In genomic region chr3:8607285-8608040, GRCh38 we compare ENCODE assay signal across 8 cellular contexts. TPM values are rescaled to one million over a fixed set of nuclear protein-coding genes. Genes with fewer than 3 reads are reported as not detected.
DNase-seq lines count a peak whose midpoint lies in the region; ATAC-seq and TF ChIP-seq lines count a peak whose summit lies in the region.

No MANE protein-coding gene starts in this region.

- ATAC-seq in GM23338: peak; percentile 82

- no peak overlapping the region for H3K4me3 Mint-ChIP-seq in GM23338
- H3K4me3 Mint-ChIP-seq in progenitor cell of endocrine pancreas (ENCODE audit: low read depth): no peak overlapping the region
- H3K4me3 Mint-ChIP-seq in activated T-helper 2 cell treated with anti-CD3 and anti-CD28 coated beads, Interferon-gamma antibody, Interleukin-2, Interleukin-4, amounts not matched to agents 10 μg/mL and 5 μg/mL and 100 μg/mL, durations not matched to agents 14 hours and 24 hours and 36 hours (ENCODE audit: low read depth): no peak overlapping the region

- H3K36me3 Mint-ChIP-seq in GM23338 (ENCODE audit: low read depth) (peaks cover 11% of the 10 kb centered on the region; the same call in 2 of the 3 replicates), progenitor cell of endocrine pancreas (ENCODE audit: insufficient read depth) (peaks cover 3% of the 10 kb centered on the region)
- H3K36me3 Mint-ChIP-seq in activated T-helper 2 cell treated with anti-CD3 and anti-CD28 coated beads, Interferon-gamma antibody, Interleukin-2, Interleukin-4, amounts not matched to agents 10 μg/mL and 5 μg/mL and 100 μg/mL, durations not matched to agents 14 hours and 24 hours and 36 hours (ENCODE audit: low read depth): no peaks in the 10 kb centered on the region

- no peaks in the 10 kb centered on the region for H3K9me2 ChIP-seq in GM23338 (ENCODE audit: insufficient read depth)

- H3K27ac Mint-ChIP-seq in GM23338: no peak overlapping the region
- no peak overlapping the region for H3K27ac Mint-ChIP-seq in progenitor cell of endocrine pancreas
- H3K27ac Mint-ChIP-seq in activated T-helper 2 cell treated with anti-CD3 and anti-CD28 coated beads, Interferon-gamma antibody, Interleukin-2, Interleukin-4, amounts not matched to agents 10 μg/mL and 5 μg/mL and 100 μg/mL, durations not matched to agents 14 hours and 24 hours and 36 hours: no peak overlapping the region

- H3K9me3 Mint-ChIP-seq in GM23338: peaks cover 6% of the 10 kb centered on the region; the same call in 1 of the 3 replicates
- peaks cover 13% of the 10 kb centered on the region for H3K9me3 Mint-ChIP-seq in progenitor cell of endocrine pancreas (ENCODE audit: low read depth)
- H3K9me3 Mint-ChIP-seq in activated T-helper 2 cell treated with anti-CD3 and anti-CD28 coated beads, Interferon-gamma antibody, Interleukin-2, Interleukin-4, amounts not matched to agents 10 μg/mL and 5 μg/mL and 100 μg/mL, durations not matched to agents 14 hours and 24 hours and 36 hours: no peaks in the 10 kb centered on the region

- H3K27me3 ChIP-seq in GM23338 (ENCODE audit: insufficient read depth): no peaks in the 10 kb centered on the region

- TF ChIP-seq CTCF in AG09309 (IDR thresholded peaks at IDR 0.05; ENCODE audit: control insufficient read depth, insufficient read depth, low read depth, low read length, missing control alignments) (peak; percentile 92), GM23338 (conservative IDR thresholded peaks at IDR 0.05; ENCODE audit: low read depth in 2 of 2) (peak; percentile 55 to 79), progenitor cell of endocrine pancreas (IDR thresholded peaks at IDR 0.05; ENCODE audit: unreplicated experiment) (peak; percentile 69), GM20000 (IDR thresholded peaks at IDR 0.05; ENCODE audit: extremely low read depth, missing control alignments) (no peak)

- DNase-seq in AG09309 (ENCODE audit: low read depth) (peak; percentile 59), GM23338 (ENCODE audit: low spot score) (peak; percentile 51), UCSD-AML1 (lab: John Stamatoyannopoulos, UW; ENCODE audit: unreplicated experiment) (peak; percentile 64), head of caudate nucleus (peak in 35 of 42 donors; percentile 17 to 70 (median 42)), progenitor cell of endocrine pancreas (ENCODE audit: low spot score, unreplicated experiment) (peak; percentile 31), GM20000 (ENCODE audit: low spot score) (no peak)
- no peak for DNase-seq in activated CD4-positive, alpha-beta T cell treated with anti-CD3 and anti-CD28 coated beads, Interleukin-2, amount 50 U/mL, for 1 hour
- DNase-seq in activated T-helper 2 cell treated with anti-CD3 and anti-CD28 coated beads, Interferon-gamma antibody, Interleukin-2, Interleukin-4, amounts not matched to agents 10 μg/mL and 5 μg/mL and 100 μg/mL, durations not matched to agents 14 hours and 24 hours and 36 hours (ENCODE audit: low spot score): no peak

- H3K36me3 ChIP-seq in GM23338 (ENCODE audit: insufficient read depth): no peaks in the 10 kb centered on the region

- H3F3A ChIP-seq in GM23338 (replicated peaks; ENCODE audit: low read depth): no peaks in the 10 kb centered on the region

- no peaks in the 10 kb centered on the region for H3K79me2 ChIP-seq in GM23338 (replicated peaks; ENCODE audit: insufficient read depth)

- intact Hi-C loops in head of caudate nucleus (cut with DNase I): no loop called here
- intact Hi-C loops in activated T-helper 2 cell treated with anti-CD3 and anti-CD28 coated beads, Interferon-gamma antibody, Interleukin-2, Interleukin-4, amounts not matched to agents 10 μg/mL and 5 μg/mL and 100 μg/mL, durations not matched to agents 14 hours and 24 hours and 36 hours (cut with micrococcal nuclease): no loop called here

- no peak overlapping the region for H3K4me2 ChIP-seq in GM23338

- no peak overlapping the region for H3K27ac ChIP-seq in GM23338 (ENCODE audit: low read depth)

- H3K27me3 Mint-ChIP-seq in GM23338 (ENCODE audit: insufficient read depth, low read depth, poor library complexity) (peaks cover 2% of the 10 kb centered on the region), progenitor cell of endocrine pancreas (peaks cover 4% of the 10 kb centered on the region)
- H3K27me3 Mint-ChIP-seq in activated T-helper 2 cell treated with anti-CD3 and anti-CD28 coated beads, Interferon-gamma antibody, Interleukin-2, Interleukin-4, amounts not matched to agents 10 μg/mL and 5 μg/mL and 100 μg/mL, durations not matched to agents 14 hours and 24 hours and 36 hours (ENCODE audit: low read depth): no peaks in the 10 kb centered on the region

- peaks cover 8% of the 10 kb centered on the region; the same call in 1 of the 2 replicates for H3K4me1 ChIP-seq in GM23338 (ENCODE audit: insufficient read depth)

- H3K4me3 ChIP-seq in AG09309 (ENCODE audit: control insufficient read depth, low read depth, low read length) (no peak overlapping the region), GM23338 (no peak overlapping the region)

- no peak overlapping the region for H2AFZ ChIP-seq in GM23338

- H3K4me1 Mint-ChIP-seq in GM23338 (peaks cover 8% of the 10 kb centered on the region), progenitor cell of endocrine pancreas (ENCODE audit: low read depth) (peaks cover 6% of the 10 kb centered on the region)
- H3K4me1 Mint-ChIP-seq in activated T-helper 2 cell treated with anti-CD3 and anti-CD28 coated beads, Interferon-gamma antibody, Interleukin-2, Interleukin-4, amounts not matched to agents 10 μg/mL and 5 μg/mL and 100 μg/mL, durations not matched to agents 14 hours and 24 hours and 36 hours (ENCODE audit: low read depth): no peaks in the 10 kb centered on the region

- H4K20me1 ChIP-seq in GM23338 (replicated peaks; ENCODE audit: insufficient read depth): no peaks in the 10 kb centered on the region

TF ChIP-seq in GM23338, 12 proteins besides CTCF, POLR2A, EP300 and RAD21 (continues in another document):
- TF ChIP-seq EZH2phosphoT487 (IDR thresholded peaks at IDR 0.05; ENCODE audit: unreplicated experiment) (no peak), EZH2 (IDR thresholded peaks at IDR 0.05; ENCODE audit: low read depth, unreplicated experiment) (no peak), STAT1 (IDR thresholded peaks at IDR 0.05; ENCODE audit: unreplicated experiment) (no peak), ZNF114 (CRISPR knock-in tag; IDR thresholded peaks at IDR 0.05) (no peak), CREB1 (CRISPR knock-in tag; IDR thresholded peaks at IDR 0.05; ENCODE audit: low read depth) (no peak), NANOG (IDR thresholded peaks at IDR 0.05; ENCODE audit: borderline replicate concordance) (no peak), POLR2AphosphoS5 (IDR thresholded peaks at IDR 0.05; ENCODE audit: low read depth) (no peak), ETS1 (IDR thresholded peaks at IDR 0.05) (no peak), REST (IDR thresholded peaks at IDR 0.05; ENCODE audit: unreplicated experiment) (no peak), ZNF331 (CRISPR knock-in tag; IDR thresholded peaks at IDR 0.05; ENCODE audit: low read depth) (no peak)

RNA-seq across cellular contexts. Expression of gene SSUH2, which starts 37.1 kb away (rescaled TPM):
- total RNA-seq in GM23338 (2014; rRNA removed; shearing (Covaris generic)): 0.82 and 2.3 TPM in 2 replicates
- polyA plus RNA-seq in GM23338 (2016; fragmentation: Nextera tagmentation; extraction: Ambion mirVana): 0.47 and 0.73 TPM in 2 replicates
- total RNA-seq in progenitor cell of endocrine pancreas: 0.57 and 0.62 TPM in 2 replicates
- total RNA-seq in activated T-helper 2 cell treated with anti-CD3 and anti-CD28 coated beads, Interferon-gamma antibody, Interleukin-2, Interleukin-4, amounts not matched to agents 10 μg/mL and 5 μg/mL and 100 μg/mL, durations not matched to agents 14 hours and 24 hours and 36 hours: 0.18 TPM in 1 of 2 replicates, not detected in the other

Comparison
In these comparisons a context has a peak if more than half of its experiments do, and no peak if none do; other contexts are left out.
1. DNase-seq: peak in AG09309 (single experiment), GM23338 (single experiment), UCSD-AML1 (single experiment), head of caudate nucleus (35 of 42) and progenitor cell of endocrine pancreas (single experiment); none in GM20000 (single experiment), activated CD4-positive, alpha-beta T cell treated with anti-CD3 and anti-CD28 coated beads, Interleukin-2, amount 50 U/mL, for 1 hour (single experiment) and activated T-helper 2 cell treated with anti-CD3 and anti-CD28 coated beads, Interferon-gamma antibody, Interleukin-2, Interleukin-4, amounts not matched to agents 10 μg/mL and 5 μg/mL and 100 μg/mL, durations not matched to agents 14 hours and 24 hours and 36 hours (single experiment).